In genomic region chr6:105432797-105433196, GRCh38 we compare ENCODE assay signal across 11 cellular contexts. TPM values are rescaled to one million over a fixed set of nuclear protein-coding genes. Genes with fewer than 3 reads are reported as not detected.
DNase-seq lines count a peak whose midpoint lies in the region; ATAC-seq, FAIRE-seq and TF ChIP-seq lines count a peak whose summit lies in the region.
"Had no signal": no experiment of that assay in that cellular context is flagged by ENCODE, and none has a peak within 500 bp of the region (broad histone marks: within the 10 kb centered on the region; RNA-seq: fewer than 3 reads in every experiment).

No MANE protein-coding gene starts in this region.

- H3F3A ChIP-seq in GM23338 (replicated peaks; ENCODE audit: low read depth) (no peaks in the 10 kb centered on the region), PC-9 (ENCODE audit: insufficient read depth, low read depth) (peaks cover 29% of the 10 kb centered on the region)

- peak; percentile 90 for FAIRE-seq in endothelial cell of umbilical vein (lab: Jason Lieb, UNC)

- ATAC-seq in GM23338 = no peak
- ATAC-seq: activated naive CD4-positive, alpha-beta T cell treated with anti-CD3 and anti-CD28 coated beads, Interleukin-2, amount 50 U/mL, for 72 hours had no signal

- H4K20me1 ChIP-seq in GM23338 (replicated peaks; ENCODE audit: insufficient read depth) = no peaks in the 10 kb centered on the region
- no peaks in the 10 kb centered on the region for H4K20me1 ChIP-seq in PC-9 (ENCODE audit: insufficient read depth)
- H4K20me1 ChIP-seq in endothelial cell of umbilical vein (replicated peaks; ENCODE audit: control insufficient read depth, extremely low read depth, insufficient read depth, low read length) = no peaks in the 10 kb centered on the region

- H3K9ac ChIP-seq in endothelial cell of umbilical vein (replicated peaks; ENCODE audit: extremely low read depth, insufficient read depth, low read length) = no peak overlapping the region

- H3K4me3 ChIP-seq in GM23338 (no peak overlapping the region), PC-9 (no peak overlapping the region), endothelial cell of umbilical vein (replicated peaks in 1 of 3; ENCODE audit: insufficient read depth in 1 of 3, low read depth in 1 of 3, low read length in 3 of 3) (no peak overlapping the region)
- H3K4me3 ChIP-seq: esophagus squamous epithelium, suprapubic skin had no signal

- peak; percentile 11 for DNase-seq in GM23338 (ENCODE audit: low spot score)
- DNase-seq in PC-9 = peak; percentile 31 to 97
- DNase-seq in endothelial cell of umbilical vein (ENCODE audit: low read depth, low spot score) = peak; percentile 81
- peak; percentile 98 for DNase-seq in renal cortical epithelial cell (ENCODE audit: low read depth)
- DNase-seq in NCI-H748 (lab: John Stamatoyannopoulos, UW; ENCODE audit: unreplicated experiment) = no peak
- DNase-seq in activated T-cell treated with anti-CD3 and anti-CD28 coated beads, Interleukin-2, amount 50 U/mL, for 48 hours = no peak
- no peak for DNase-seq in hippocampal formation (lab: John Stamatoyannopoulos, UW)
- DNase-seq: esophagus squamous epithelium, NCI-H1105 had no signal

- H2AFZ ChIP-seq in GM23338 = no peak overlapping the region
- H2AFZ ChIP-seq in PC-9 = no peak overlapping the region
- peak overlapping the region; percentile 29 for H2AFZ ChIP-seq in endothelial cell of umbilical vein (ENCODE audit: low read depth, low read length)

- H3K4me1 Mint-ChIP-seq in GM23338 = peaks cover 9% of the 10 kb centered on the region; the same call in 2 of the 3 replicates

- H3K27me3 ChIP-seq in GM23338 (ENCODE audit: insufficient read depth) (no peaks in the 10 kb centered on the region), PC-9 (ENCODE audit: insufficient read depth, low read depth) (no peaks in the 10 kb centered on the region), endothelial cell of umbilical vein (ENCODE audit: control insufficient read depth in 2 of 2, insufficient read depth in 2 of 2, low read length in 2 of 2) (no peaks in the 10 kb centered on the region)
- H3K27me3 ChIP-seq: esophagus squamous epithelium, suprapubic skin had no signal

- H3K36me3 ChIP-seq in GM23338 (ENCODE audit: insufficient read depth) (no peaks in the 10 kb centered on the region), PC-9 (ENCODE audit: low read depth) (0 out of 2 replicates have a peak, but pooled peaks cover 5% of the 10 kb centered on the region), endothelial cell of umbilical vein (ENCODE audit: control insufficient read depth in 2 of 2, extremely low read depth in 1 of 2, insufficient read depth in 2 of 2, low read length in 2 of 2) (no peaks in the 10 kb centered on the region)
- H3K36me3 ChIP-seq: esophagus squamous epithelium, suprapubic skin had no signal

- H3K9me3 Mint-ChIP-seq in GM23338 = no peaks in the 10 kb centered on the region
- H3K9me3 Mint-ChIP-seq: activated naive CD4-positive, alpha-beta T cell treated with anti-CD3 and anti-CD28 coated beads, Interleukin-2, amount 50 U/mL, for 72 hours had no signal

- POLR2A ChIA-PET in PC-9 (lab: Charles Lee; ENCODE audit: unreplicated experiment) = interaction anchor here (0.7 kb wide), 1 partner anchor 84 kb away, joined by 3 read pairs; no protein-coding TSS in a partner anchor
- POLR2A ChIA-PET in endothelial cell of umbilical vein (lab: Charles Lee) = interaction anchor here (0.5 to 1.3 kb wide), 2 partner anchors 27 to 50 kb away, joined by 5 to 7 read pairs; no protein-coding TSS in a partner anchor

- no peaks in the 10 kb centered on the region for H3K9me1 ChIP-seq in endothelial cell of umbilical vein (replicated peaks; ENCODE audit: control insufficient read depth, extremely low read depth, insufficient read depth, low read length)

- no peaks in the 10 kb centered on the region for H3K79me2 ChIP-seq in GM23338 (replicated peaks; ENCODE audit: insufficient read depth)
- H3K79me2 ChIP-seq in PC-9 (ENCODE audit: low read depth) = no peaks in the 10 kb centered on the region
- H3K79me2 ChIP-seq in endothelial cell of umbilical vein (ENCODE audit: control insufficient read depth, insufficient read depth, low read length) = no peaks in the 10 kb centered on the region

- H3K4me1 ChIP-seq in GM23338 (ENCODE audit: insufficient read depth) (no peaks in the 10 kb centered on the region), PC-9 (replicated peaks; ENCODE audit: insufficient read depth) (peaks cover 45% of the 10 kb centered on the region), endothelial cell of umbilical vein (ENCODE audit: control insufficient read depth, extremely low read depth, insufficient read depth, low read length) (peaks cover 38% of the 10 kb centered on the region)

- TF ChIP-seq CTCF in GM23338 (conservative IDR thresholded peaks at IDR 0.05; ENCODE audit: low read depth in 2 of 2) (no peak), PC-9 (conservative IDR thresholded peaks at IDR 0.05) (no peak), endothelial cell of umbilical vein (IDR thresholded peaks at IDR 0.05; ENCODE audit: extremely low read depth in 1 of 2, insufficient read depth in 1 of 2, low read depth in 1 of 2, low read length in 2 of 2) (no peak)

- no TSS peak for BruUV-seq in PC-9 (replicated peaks; lab: Mats Ljungman, UMichigan)
- no TSS peak for BruUV-seq in endothelial cell of umbilical vein (replicated peaks; lab: Mats Ljungman, UMichigan)

- dilution Hi-C loops in endothelial cell of umbilical vein (cut with MboI; ENCODE audit: extremely low pct_ligation_motif_present, low sequenced_read_pairs) = no loop called here

- H3K9me2 ChIP-seq in GM23338 (ENCODE audit: insufficient read depth) (no peaks in the 10 kb centered on the region), PC-9 (ENCODE audit: insufficient read depth) (no peaks in the 10 kb centered on the region)

- H3K9me3 ChIP-seq in PC-9 (ENCODE audit: insufficient read depth, low read depth) (peaks cover 13% of the 10 kb centered on the region), endothelial cell of umbilical vein (replicated peaks; ENCODE audit: control insufficient read depth, insufficient read depth, low read length) (no peaks in the 10 kb centered on the region)
- H3K9me3 ChIP-seq: esophagus squamous epithelium, suprapubic skin had no signal

- no peak overlapping the region; the same call in 1 of the 2 replicates for H3K27ac Mint-ChIP-seq in GM23338
- H3K27ac Mint-ChIP-seq: activated naive CD4-positive, alpha-beta T cell treated with anti-CD3 and anti-CD28 coated beads, Interleukin-2, amount 50 U/mL, for 72 hours had no signal

- no peak overlapping the region for H3K27ac ChIP-seq in GM23338 (ENCODE audit: low read depth)
- H3K27ac ChIP-seq in PC-9 = peak overlapping the region; percentile 59
- H3K27ac ChIP-seq in endothelial cell of umbilical vein (ENCODE audit: insufficient read depth, low read depth, low read length) = peak overlapping the region; percentile 82
- H3K27ac ChIP-seq: esophagus squamous epithelium, suprapubic skin had no signal

- CTCF ChIA-PET in PC-9 (lab: Charles Lee) = no interaction called here
- CTCF ChIA-PET in endothelial cell of umbilical vein (lab: Charles Lee) = interaction anchor here (0.6 to 3.9 kb wide), 22 partner anchors 10 to 902 kb away, joined by 3 to 89 read pairs (median 10); partner anchors contain the start of gene PREP

- no peak overlapping the region for H3K4me3 Mint-ChIP-seq in GM23338

- no peak for TF ChIP-seq POLR2A in endothelial cell of umbilical vein (IDR thresholded peaks at IDR 0.05; ENCODE audit: low read depth, low read length)

- H3K27me3 Mint-ChIP-seq in GM23338 (ENCODE audit: insufficient read depth, low read depth, poor library complexity) = no peaks in the 10 kb centered on the region

- H3K4me2 ChIP-seq in GM23338 = no peak overlapping the region
- peak overlapping the region; percentile 41 for H3K4me2 ChIP-seq in PC-9
- peak overlapping the region; percentile 50 for H3K4me2 ChIP-seq in endothelial cell of umbilical vein (ENCODE audit: insufficient read depth, low read length)

- H3K36me3 Mint-ChIP-seq in GM23338 (ENCODE audit: low read depth) = no peaks in the 10 kb centered on the region
- H3K36me3 Mint-ChIP-seq: activated naive CD4-positive, alpha-beta T cell treated with anti-CD3 and anti-CD28 coated beads, Interleukin-2, amount 50 U/mL, for 72 hours had no signal

- intact Hi-C loops in PC-9 (cut with micrococcal nuclease; ENCODE audit: unreplicated experiment) = loop anchor here (2.0 to 10.0 kb wide), 5 partner anchors 50 to 1012 kb away; partner anchors contain the start of gene PRDM1
- intact Hi-C loops in endothelial cell of umbilical vein (cut with micrococcal nuclease) = loop anchor here (1.0 to 5.0 kb wide), 7 partner anchors 28 to 791 kb away; no protein-coding TSS in a partner anchor

TF ChIP-seq in GM23338, 12 proteins besides CTCF, POLR2A, EP300 and RAD21 (continues in another document):
- TF ChIP-seq ZNF331 (CRISPR knock-in tag; IDR thresholded peaks at IDR 0.05; ENCODE audit: low read depth) (no peak), POLR2AphosphoS5 (IDR thresholded peaks at IDR 0.05; ENCODE audit: low read depth) (no peak), EZH2 (IDR thresholded peaks at IDR 0.05; ENCODE audit: low read depth, unreplicated experiment) (no peak), ZNF114 (CRISPR knock-in tag; IDR thresholded peaks at IDR 0.05) (no peak), EZH2phosphoT487 (IDR thresholded peaks at IDR 0.05; ENCODE audit: unreplicated experiment) (no peak)

TF ChIP-seq in endothelial cell of umbilical vein, 7 proteins besides CTCF, POLR2A, EP300 and RAD21 (continues in another document):
- TF ChIP-seq FOS (IDR thresholded peaks at IDR 0.05; ENCODE audit: borderline replicate concordance, insufficient read depth, low read length) = peak; percentile 94
- no peak for TF ChIP-seq EZH2 (IDR thresholded peaks at IDR 0.05; ENCODE audit: borderline replicate concordance, low read depth, low read length, severe bottlenecking)
- TF ChIP-seq, protein P1, sequence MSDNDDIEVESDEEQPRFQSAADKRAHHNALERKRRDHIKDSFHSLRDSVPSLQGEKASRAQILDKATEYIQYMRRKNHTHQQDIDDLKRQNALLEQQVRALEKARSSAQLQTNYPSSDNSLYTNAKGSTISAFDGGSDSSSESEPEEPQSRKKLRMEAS (IDR thresholded peaks at IDR 0.05; ENCODE audit: insufficient read depth, insufficient read length) = no peak
- peak; percentile 42 for TF ChIP-seq POLR2AphosphoS5 (IDR thresholded peaks at IDR 0.05; ENCODE audit: insufficient read depth, low read depth, low read length)

RNA-seq across cellular contexts. Expression of gene PREP, which starts 29.9 kb away (rescaled TPM):
- 51.0 and 52.7 TPM in 2 replicates for total RNA-seq in GM23338 (2014; rRNA removed; shearing (Covaris generic))
- 28.3 and 28.5 TPM in 2 replicates for polyA plus RNA-seq in GM23338 (2016; fragmentation: Nextera tagmentation; extraction: Ambion mirVana)
- 35.8 and 36.7 TPM in 2 replicates for total RNA-seq in PC-9 (2021)
- 37.7 and 40.7 TPM in 2 replicates for total RNA-seq in endothelial cell of umbilical vein
- polyA plus RNA-seq in endothelial cell of umbilical vein = 11.9 and 17.2 TPM in 2 replicates
- polyA plus RNA-seq in endothelial cell of umbilical vein (2011; cell fraction: cytosol; rRNA removed) = 20.4 and 21.1 TPM in 2 replicates
- 29.1 and 29.4 TPM in 2 replicates for polyA plus RNA-seq in endothelial cell of umbilical vein (2011; cell fraction: nucleus; rRNA removed)
- polyA plus RNA-seq in endothelial cell of umbilical vein (2012) = 33.7 and 42.4 TPM in 2 replicates
- 29.3 and 30.3 TPM in 2 replicates for polyA minus RNA-seq in endothelial cell of umbilical vein
- polyA minus RNA-seq in endothelial cell of umbilical vein (2011; cell fraction: cytosol; rRNA and poly(A)+ RNA removed) = 9.0 TPM
- polyA minus RNA-seq in endothelial cell of umbilical vein (2011; cell fraction: nucleus; rRNA and poly(A)+ RNA removed) = 36.1 and 42.4 TPM in 2 replicates
- total RNA-seq in renal cortical epithelial cell = 15.3 and 38.4 TPM in 2 replicates

Comparison
In these comparisons a context has a peak if more than half of its experiments do, and no peak if none do; other contexts are left out.
1. DNase-seq: peak in GM23338 (single experiment), PC-9 (2 of 2), endothelial cell of umbilical vein (single experiment) and renal cortical epithelial cell (single experiment); none in NCI-H748 (single experiment), activated T-cell treated with anti-CD3 and anti-CD28 coated beads, Interleukin-2, amount 50 U/mL, for 48 hours (0 of 2) and hippocampal formation (0 of 2).